9 cellular contexts compared by ENCODE assay signal in genomic region chr3:57958642-57959406, GRCh38. TPM values are rescaled to one million over a fixed set of nuclear protein-coding genes. Genes with fewer than 3 reads are reported as not detected.
DNase-seq lines count a peak whose midpoint lies in the region; ATAC-seq and TF ChIP-seq lines count a peak whose summit lies in the region.
"Had no signal": no experiment of that assay in that cellular context is flagged by ENCODE, and none has a peak within 500 bp of the region (broad histone marks: within the 10 kb centered on the region; RNA-seq: fewer than 3 reads in every experiment).

No MANE protein-coding gene starts in this region.

- 58 to 100% methylated on average over 1 to 8 of the region's 13 CpGs for WGBS in gastroesophageal sphincter (ENCODE audit: low coverage in 1 of 2), 2 donors
- WGBS in sigmoid colon, 2 donors, result 61 to 66% methylated on average over 13 of the region's 13 CpGs

- H3K27me3 ChIP-seq in gastroesophageal sphincter (no peaks in the 10 kb centered on the region), sigmoid colon (no peaks in the 10 kb centered on the region)

- no peak for TF ChIP-seq EP300 in gastroesophageal sphincter (IDR thresholded peaks at IDR 0.05)
- no peak for TF ChIP-seq EP300 in sigmoid colon (IDR thresholded peaks at IDR 0.05)

- H3K9me3 ChIP-seq in OCI-LY7 (ENCODE audit: low read length) (no peaks in the 10 kb centered on the region), gastroesophageal sphincter (no peaks in the 10 kb centered on the region), sigmoid colon (no peaks in the 10 kb centered on the region)

- POLR2A ChIA-PET in OCI-LY7 (lab: Charles Lee), result interaction anchor here (0.5 to 1.3 kb wide), 4 partner anchors 10 to 66 kb away, joined by 3 to 4 read pairs (median 4); no protein-coding TSS in a partner anchor

- peak overlapping the region; percentile 30; the same call in 1 of the 2 replicates for H3K4me2 ChIP-seq in OCI-LY7 (ENCODE audit: low read length)

- H2AFZ ChIP-seq in OCI-LY7 (ENCODE audit: low read length), result peak overlapping the region; percentile 61; the same call in 1 of the 2 replicates

- CTCF ChIA-PET in OCI-LY7 (lab: Charles Lee; ENCODE audit: unreplicated experiment), result interaction anchor here (0.7 kb wide), 1 partner anchor 26 kb away, joined by 4 read pairs; no protein-coding TSS in a partner anchor

- ATAC-seq in GM18502 (IDR thresholded peaks at IDR 0.05; ENCODE audit: poor library complexity, unreplicated experiment) (peak; percentile 36), gastroesophageal sphincter (peak; percentile 42)
- ATAC-seq: activated CD4-positive, CD25-positive, alpha-beta regulatory T cell treated with anti-CD3 and anti-CD28 coated beads, Interleukin-2, amount 50 U/mL, for 24 hours had no signal

- TF ChIP-seq POLR2A in gastroesophageal sphincter (IDR thresholded peaks at IDR 0.05) (no peak), sigmoid colon (IDR thresholded peaks at IDR 0.05) (no peak)

- intact Hi-C loops in OCI-LY7 (cut with micrococcal nuclease; ENCODE audit: unreplicated experiment) (no loop called here), sigmoid colon (cut with DNase I) (no loop called here)

- no peaks in the 10 kb centered on the region for H4K20me1 ChIP-seq in OCI-LY7 (ENCODE audit: insufficient read depth, low read length)

- H3K4me1 ChIP-seq in OCI-LY7 (ENCODE audit: insufficient read depth, low read length, poor library complexity, severe bottlenecking) (peaks cover 14% of the 10 kb centered on the region), gastroesophageal sphincter (peaks cover 0 to 35% (median 14%) of the 10 kb centered on the region in 3 donors), sigmoid colon (peaks cover 0 to 32% (median 17%) of the 10 kb centered on the region in 4 donors)

- H3K79me2 ChIP-seq in OCI-LY7 (ENCODE audit: insufficient read depth, low read depth, low read length), result no peaks in the 10 kb centered on the region

- BruUV-seq in OCI-LY7 (replicated peaks; lab: Mats Ljungman, UMichigan), result no TSS peak

- no peak overlapping the region for H3K4me3 ChIP-seq in OCI-LY7 (ENCODE audit: low read depth, low read length, poor library complexity, severe bottlenecking)
- no peak overlapping the region for H3K4me3 ChIP-seq in gastroesophageal sphincter
- H3K4me3 ChIP-seq in sigmoid colon, result peak overlapping the region in 1 of 4 donors; percentile 23

- DNase-seq in OCI-LY7 (ENCODE audit: low spot score) (no peak), sigmoid colon (no peak), Kasumi-1 (lab: John Stamatoyannopoulos, UW) (no peak), T-helper 2 cell (no peak), germinal center (ENCODE audit: low spot score) (no peak)
- no peak for DNase-seq in activated CD4-positive, alpha-beta T cell treated with anti-CD3 and anti-CD28 coated beads, Interleukin-2, amount 50 U/mL, for 4 hours

- H3K27ac ChIP-seq in OCI-LY7 (ENCODE audit: low read depth, low read length, poor library complexity, severe bottlenecking) (no peak overlapping the region), gastroesophageal sphincter (peak overlapping the region; percentile 19 to 82 (median 76)), sigmoid colon (peak overlapping the region; percentile 62 to 98 (median 77))

- H3K36me3 ChIP-seq in OCI-LY7 (ENCODE audit: insufficient read depth, low read length) (no peaks in the 10 kb centered on the region), gastroesophageal sphincter (no peaks in the 10 kb centered on the region), sigmoid colon (no peaks in the 10 kb centered on the region)

- no peak for TF ChIP-seq CTCF in OCI-LY7 (conservative IDR thresholded peaks at IDR 0.05; ENCODE audit: low read length)
- TF ChIP-seq CTCF in gastroesophageal sphincter (IDR thresholded peaks at IDR 0.05), result peak in 1 of 4 experiments; percentile 5
- TF ChIP-seq CTCF in sigmoid colon (IDR thresholded peaks at IDR 0.05), result no peak

- no peaks in the 10 kb centered on the region for H3K9me2 ChIP-seq in OCI-LY7 (ENCODE audit: insufficient read depth, low read length)

RNA-seq across cellular contexts. Expression of gene FLNB, which starts 49.4 kb away (rescaled TPM):
- total RNA-seq in OCI-LY7 (2014; rRNA removed; shearing (Covaris generic)), result 29.5 and 29.9 TPM in 2 replicates
- total RNA-seq in OCI-LY7 (2022) (39.1 and 39.7 TPM in 2 replicates), gastroesophageal sphincter (100 to 1,000 TPM in 1 of 4 donors, 10 to 100 TPM in 3; 60.2 to 138 (median 96.2) TPM), sigmoid colon (100 to 1,000 TPM in 1 of 4 donors, 10 to 100 TPM in 3; 51.7 to 121 (median 76.7) TPM)
- 100 to 1,000 TPM; 109 to 277 (median 121) TPM for polyA plus RNA-seq in sigmoid colon
